Comparison of ENCODE assay signal across 15 cellular contexts in the genomic region with DNA sequence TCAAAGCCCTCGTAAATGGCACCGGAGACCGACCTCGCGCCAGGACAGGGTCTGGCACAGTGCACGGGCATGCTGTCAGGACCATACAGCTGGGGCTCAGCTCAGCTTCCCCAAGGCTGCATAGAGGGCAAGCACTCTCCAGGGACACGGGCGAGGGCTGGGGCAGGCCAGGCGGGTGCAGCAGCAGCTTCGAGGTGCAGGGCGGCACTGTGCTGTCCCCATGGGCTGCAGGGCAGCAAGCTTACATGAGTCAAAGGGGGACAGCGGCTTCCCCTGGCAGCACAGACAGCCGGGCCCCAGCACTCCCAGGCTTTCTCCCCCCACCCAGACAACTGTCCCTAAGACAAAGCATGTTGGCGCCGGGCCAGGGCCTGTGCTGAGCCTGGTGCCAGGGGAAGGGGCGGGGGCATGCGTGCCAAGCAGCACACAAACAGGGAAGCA. TPM values are rescaled to one million over a fixed set of nuclear protein-coding genes. Genes with fewer than 3 reads are reported as not detected.
DNase-seq lines count a peak whose midpoint lies in the region; ATAC-seq and TF ChIP-seq lines count a peak whose summit lies in the region.
"Had no signal": no experiment of that assay in that cellular context is flagged by ENCODE, and none has a peak within 500 bp of the region (broad histone marks: within the 10 kb centered on the region; RNA-seq: fewer than 3 reads in every experiment).

No MANE protein-coding gene starts in this region.

- TF ChIP-seq CTCF in BE2C (IDR thresholded peaks at IDR 0.05; ENCODE audit: low read depth, low read length), result no peak
- no peak for TF ChIP-seq CTCF in GM23338 (conservative IDR thresholded peaks at IDR 0.05; ENCODE audit: low read depth in 2 of 2)

- peaks cover 11% of the 10 kb centered on the region; the same call in 1 of the 2 replicates for H3F3A ChIP-seq in GM23338 (replicated peaks; ENCODE audit: low read depth)

- DNase-seq in BE2C, result peak; percentile 63
- DNase-seq in GM23338 (ENCODE audit: low spot score), result no peak
- DNase-seq in astrocyte of the hippocampus (ENCODE audit: low read depth, low spot score), result peak; percentile 15
- no peak for DNase-seq in neuronal stem cell (ENCODE audit: low spot score)
- DNase-seq in glomerular visceral epithelial cell (ENCODE audit: extremely low spot score), result no peak
- no peak for DNase-seq in DMS114 treated with DMSO at 0.1 percent for 48 hours (lab: John Stamatoyannopoulos, UW; ENCODE audit: unreplicated experiment)
- DNase-seq in LoVo (ENCODE audit: low spot score), result no peak
- DNase-seq: activated T-cell treated with anti-CD3 and anti-CD28 coated beads, Interleukin-2, amount 50 U/mL, for 1 hour; CD8-positive, alpha-beta T cell; stimulated activated CD4-positive, alpha-beta T cell treated with anti-CD3 and anti-CD28 coated beads, Interleukin-4, amount 100 ng/mL, for 4 hours had no signal

- peak overlapping the region; percentile 77 for H3K18ac ChIP-seq in neuronal stem cell (ENCODE audit: low read length)

- WGBS in neuronal stem cell (ENCODE audit: extremely low coverage in 2 of 2, insufficient read length in 2 of 2, insufficient replicate concordance in 1 of 2), 2 donors, result no CpG with 5 or more reads among the region's 17 CpGs

- H2AFZ ChIP-seq in GM23338 (no peak overlapping the region), neuronal stem cell (ENCODE audit: low read length) (no peak overlapping the region)

- H2BK12ac ChIP-seq in neuronal stem cell (ENCODE audit: low read length), result no peak overlapping the region

- peak overlapping the region; percentile 53 for H4K8ac ChIP-seq in neuronal stem cell (ENCODE audit: low read depth, low read length)

- H3K27me3 ChIP-seq in BE2C (no peaks in the 10 kb centered on the region), GM23338 (ENCODE audit: insufficient read depth) (no peaks in the 10 kb centered on the region), neuronal stem cell (ENCODE audit: control insufficient read depth in 3 of 3, insufficient read depth in 3 of 3, low read depth in 1 of 3, low read length in 3 of 3) (no peaks in the 10 kb centered on the region)
- H3K27me3 ChIP-seq: adrenal gland had no signal

- no peak overlapping the region for H3K4ac ChIP-seq in neuronal stem cell (ENCODE audit: low read length)

- peak overlapping the region; percentile 98 for H3K23ac ChIP-seq in neuronal stem cell (ENCODE audit: low read depth, low read length, poor library complexity)

- ATAC-seq in GM23338 (no peak), GM19328 (IDR thresholded peaks at IDR 0.05; ENCODE audit: unreplicated experiment) (no peak)
- ATAC-seq: activated CD4-positive, CD25-positive, alpha-beta regulatory T cell treated with anti-CD3 and anti-CD28 coated beads, Interleukin-2, amount 50 U/mL, for 24 hours; CD8-positive, alpha-beta T cell had no signal

- peak overlapping the region; percentile 34 for H3K9ac ChIP-seq in neuronal stem cell (ENCODE audit: low read depth, low read length, poor library complexity)

- no peak overlapping the region for H3K4me3 Mint-ChIP-seq in GM23338
- H3K4me3 Mint-ChIP-seq: CD8-positive, alpha-beta T cell; dendritic cell treated with granulocyte-macrophage colony-stimulating factor and Interleukin-4, amounts not matched to agents 40 ng/mL and 50 ng/mL, for 4 days; stimulated activated naive CD8-positive, alpha-beta T cell treated with anti-CD3 and anti-CD28 coated beads, Interleukin-15, Interleukin-2, amounts not matched to agents 100 ng/mL and 50 ng/mL, for 24 hours had no signal

- H3K4me3 ChIP-seq in BE2C (ENCODE audit: low read depth, low read length), result no peak overlapping the region
- H3K4me3 ChIP-seq in GM23338, result no peak overlapping the region
- no peak overlapping the region for H3K4me3 ChIP-seq in neuronal stem cell (ENCODE audit: low read length in 2 of 2)
- H3K4me3 ChIP-seq: adrenal gland had no signal

- no peak overlapping the region for H2BK5ac ChIP-seq in neuronal stem cell (ENCODE audit: low read length)

- H3K27ac ChIP-seq in GM23338 (ENCODE audit: low read depth), result no peak overlapping the region
- no peak overlapping the region for H3K27ac ChIP-seq in neuronal stem cell (replicated peaks; ENCODE audit: low read length)
- H3K27ac ChIP-seq: adrenal gland had no signal

- H3K36me3 Mint-ChIP-seq in GM23338 (ENCODE audit: low read depth), result peaks cover 73% of the 10 kb centered on the region

- H4K20me1 ChIP-seq in GM23338 (replicated peaks; ENCODE audit: insufficient read depth), result no peaks in the 10 kb centered on the region

- H3K14ac ChIP-seq in neuronal stem cell (ENCODE audit: low read length), result peak overlapping the region; percentile 82

- H4K91ac ChIP-seq in neuronal stem cell (ENCODE audit: low read depth, low read length, poor library complexity), result no peak overlapping the region

- H3K4me2 ChIP-seq in GM23338, result no peak overlapping the region
- no peak overlapping the region for H3K4me2 ChIP-seq in neuronal stem cell (ENCODE audit: insufficient read depth, low read length, poor library complexity, severe bottlenecking)

- H2BK15ac ChIP-seq in neuronal stem cell (ENCODE audit: low read length), result peak overlapping the region; percentile 84

- H3K79me2 ChIP-seq in GM23338 (replicated peaks; ENCODE audit: insufficient read depth), result no peaks in the 10 kb centered on the region

- H3K9me2 ChIP-seq in GM23338 (ENCODE audit: insufficient read depth), result no peaks in the 10 kb centered on the region

- no peaks in the 10 kb centered on the region for H3K9me3 Mint-ChIP-seq in GM23338
- H3K9me3 Mint-ChIP-seq: CD8-positive, alpha-beta T cell; dendritic cell treated with granulocyte-macrophage colony-stimulating factor and Interleukin-4, amounts not matched to agents 40 ng/mL and 50 ng/mL, for 4 days; stimulated activated naive CD8-positive, alpha-beta T cell treated with anti-CD3 and anti-CD28 coated beads, Interleukin-15, Interleukin-2, amounts not matched to agents 100 ng/mL and 50 ng/mL, for 24 hours had no signal

- no peak overlapping the region for H2BK120ac ChIP-seq in neuronal stem cell (ENCODE audit: low read depth, low read length)

- H3K36me3 ChIP-seq in BE2C (no peaks in the 10 kb centered on the region), GM23338 (ENCODE audit: insufficient read depth) (peaks cover 4% of the 10 kb centered on the region; the same call in 1 of the 2 replicates), neuronal stem cell (replicated peaks in 1 of 2; ENCODE audit: control insufficient read depth in 2 of 2, insufficient read depth in 2 of 2, low read length in 2 of 2) (peaks cover 6 to 51% of the 10 kb centered on the region in 2 donors)
- H3K36me3 ChIP-seq: adrenal gland had no signal

- H3K9me3 ChIP-seq in BE2C, result no peaks in the 10 kb centered on the region
- no peaks in the 10 kb centered on the region for H3K9me3 ChIP-seq in neuronal stem cell (replicated peaks in 1 of 2; ENCODE audit: control insufficient read depth in 2 of 2, insufficient read depth in 1 of 2, low read depth in 1 of 2, low read length in 2 of 2)
- H3K9me3 ChIP-seq: adrenal gland had no signal

- peaks cover 10% of the 10 kb centered on the region for H3K27me3 Mint-ChIP-seq in GM23338 (ENCODE audit: insufficient read depth, low read depth, poor library complexity)
- H3K27me3 Mint-ChIP-seq: dendritic cell treated with granulocyte-macrophage colony-stimulating factor and Interleukin-4, amounts not matched to agents 40 ng/mL and 50 ng/mL, for 4 days; stimulated activated naive CD8-positive, alpha-beta T cell treated with anti-CD3 and anti-CD28 coated beads, Interleukin-15, Interleukin-2, amounts not matched to agents 100 ng/mL and 50 ng/mL, for 24 hours had no signal

- no peak overlapping the region; the same call in 1 of the 2 replicates for H3K27ac Mint-ChIP-seq in GM23338
- H3K27ac Mint-ChIP-seq: CD8-positive, alpha-beta T cell; dendritic cell treated with granulocyte-macrophage colony-stimulating factor and Interleukin-4, amounts not matched to agents 40 ng/mL and 50 ng/mL, for 4 days; stimulated activated naive CD8-positive, alpha-beta T cell treated with anti-CD3 and anti-CD28 coated beads, Interleukin-15, Interleukin-2, amounts not matched to agents 100 ng/mL and 50 ng/mL, for 24 hours had no signal

- H3K4me1 Mint-ChIP-seq in GM23338, result peaks cover 34% of the 10 kb centered on the region

- no peaks in the 10 kb centered on the region for H3K79me1 ChIP-seq in neuronal stem cell (ENCODE audit: low read depth, low read length)

- H2AK5ac ChIP-seq in neuronal stem cell (ENCODE audit: low read depth, low read length), result peak overlapping the region; percentile 30

- H3K4me1 ChIP-seq in BE2C (peaks cover 3% of the 10 kb centered on the region; the same call in 1 of the 2 replicates), GM23338 (ENCODE audit: insufficient read depth) (peaks cover 21% of the 10 kb centered on the region), neuronal stem cell (ENCODE audit: control insufficient read depth in 2 of 2, insufficient read depth in 1 of 2, low read depth in 1 of 2, low read length in 2 of 2) (peaks cover 21 to 24% of the 10 kb centered on the region in 2 donors)

TF ChIP-seq in GM23338, 12 proteins besides CTCF, POLR2A, EP300 and RAD21:
- no peak for TF ChIP-seq ZNF331 (CRISPR knock-in tag; IDR thresholded peaks at IDR 0.05; ENCODE audit: low read depth)
- TF ChIP-seq JUNB (IDR thresholded peaks at IDR 0.05; ENCODE audit: unreplicated experiment), result no peak
- 0 out of 2 replicates have a peak, but pooled peaks have one; percentile 14 for TF ChIP-seq POLR2AphosphoS5 (IDR thresholded peaks at IDR 0.05; ENCODE audit: low read depth)
- no peak for TF ChIP-seq EZH2phosphoT487 (IDR thresholded peaks at IDR 0.05; ENCODE audit: unreplicated experiment)
- TF ChIP-seq EZH2 (IDR thresholded peaks at IDR 0.05; ENCODE audit: low read depth, unreplicated experiment), result no peak
- no peak for TF ChIP-seq CREB1 (CRISPR knock-in tag; IDR thresholded peaks at IDR 0.05; ENCODE audit: low read depth)

RNA-seq across cellular contexts. Expression of a gene that starts 25.7 kb away (rescaled TPM):
- polyA plus RNA-seq in BE2C (2012; ENCODE audit: insufficient read depth, insufficient read length, low read depth), result 54.8 TPM
- 30.6 and 37.2 TPM in 2 replicates for total RNA-seq in GM23338 (2014; rRNA removed; shearing (Covaris generic))
- polyA plus RNA-seq in GM23338 (2016; fragmentation: Nextera tagmentation; extraction: Ambion mirVana), result 168 and 180 TPM in 2 replicates
- polyA plus RNA-seq in neuronal stem cell (2013, experiment 1 of 2), result 24.7 TPM
- 24.4 TPM for polyA plus RNA-seq in neuronal stem cell (2013, experiment 2 of 2)

RNA-seq across cellular contexts. Expression of a gene that starts 57.0 kb away (rescaled TPM):
- 301 TPM for polyA plus RNA-seq in BE2C (2012; ENCODE audit: insufficient read depth, insufficient read length, low read depth)
- 794 and 802 TPM in 2 replicates for total RNA-seq in GM23338 (2014; rRNA removed; shearing (Covaris generic))
- polyA plus RNA-seq in GM23338 (2016; fragmentation: Nextera tagmentation; extraction: Ambion mirVana), result 355 and 376 TPM in 2 replicates
- polyA plus RNA-seq in neuronal stem cell (2013, experiment 1 of 2), result 370 TPM
- 372 TPM for polyA plus RNA-seq in neuronal stem cell (2013, experiment 2 of 2)

Comparison
In these comparisons a context has a peak if more than half of its experiments do, and no peak if none do; other contexts are left out.
1. DNase-seq: peak in BE2C (single experiment) and astrocyte of the hippocampus (single experiment); none in GM23338 (single experiment), neuronal stem cell (single experiment), glomerular visceral epithelial cell (single experiment), DMS114 treated with DMSO at 0.1 percent for 48 hours (single experiment) and LoVo (single experiment).